ENCODE assay signal across 26 cellular contexts in the genomic region with DNA sequence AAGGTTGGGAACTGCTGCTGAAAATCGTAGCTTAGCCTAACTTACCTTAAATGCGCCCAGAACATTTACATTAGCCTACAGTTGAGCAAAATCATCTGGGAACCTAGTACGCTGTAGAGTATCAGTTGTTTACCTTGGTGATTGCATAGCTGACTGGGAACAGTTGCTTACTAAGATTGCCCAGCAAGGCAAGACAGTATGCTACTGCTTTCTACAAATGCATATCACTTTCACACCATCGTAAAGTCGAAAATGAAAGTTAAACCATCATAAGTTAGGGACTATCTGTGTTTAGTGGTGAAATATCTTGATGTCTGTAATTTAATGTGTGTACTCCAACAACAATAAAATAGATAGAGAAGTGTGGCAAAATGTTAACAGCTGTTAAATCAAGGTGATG.
"Had no signal": no experiment of that assay in that cellular context is flagged by ENCODE, and none has a peak within 500 bp of the region (broad histone marks: within the 10 kb centered on the region; RNA-seq: fewer than 3 reads in every experiment).

No MANE protein-coding gene starts in this region.

- H3K4me2 ChIP-seq: hepatocyte had no signal

- H3K4me1 ChIP-seq: adrenal gland, ascending aorta, foreskin keratinocyte, lower lobe of right lung, upper lobe of left lung had no signal

- H3K36me3 ChIP-seq: adrenal gland, ascending aorta, brain microvascular endothelial cell, lower lobe of right lung, upper lobe of left lung had no signal

- H3K27me3 ChIP-seq: adrenal gland, ascending aorta, brain microvascular endothelial cell, foreskin keratinocyte, hepatocyte, upper lobe of left lung had no signal

- DNase-seq: activated B cell treated with CpG ODN at 0.5 μM for 24 hours; activated CD4-positive, alpha-beta T cell treated with anti-CD3 and anti-CD28 coated beads for 36 hours; activated CD4-positive, alpha-beta T cell treated with anti-CD3 and anti-CD28 coated beads, Interleukin-2, amount 50 U/mL, for 4 hours; activated CD8-positive, alpha-beta memory T cell treated with anti-CD3 and anti-CD28 coated beads for 24 hours; activated CD8-positive, alpha-beta memory T cell treated with anti-CD3 and anti-CD28 coated beads, Interleukin-2, amount 50 U/mL, for 4 hours; activated naive CD4-positive, alpha-beta T cell; activated T-cell treated with anti-CD3 and anti-CD28 coated beads, Interleukin-2, amount 50 U/mL, for 24 hours; adrenal gland; brain microvascular endothelial cell; caudate nucleus; dermis blood vessel endothelial cell; effector memory CD4-positive, alpha-beta T cell; foreskin keratinocyte; glutamatergic neuron; immature natural killer cell; lower lobe of right lung; naive B cell; retina; stimulated activated CD4-positive, alpha-beta T cell treated with anti-CD3 and anti-CD28 coated beads, Interleukin-4, amount 100 ng/mL, for 1 hour; stimulated activated naive CD4-positive, alpha-beta T cell treated with Interleukin-2 at 50 U/mL for 16 hours; T1000; upper lobe of left lung had no signal

- H2AFZ ChIP-seq: hepatocyte had no signal

- H3K9me3 ChIP-seq: adrenal gland, lower lobe of right lung, upper lobe of left lung had no signal

- H3K4me3 ChIP-seq: adrenal gland, ascending aorta, hepatocyte, lower lobe of right lung, upper lobe of left lung had no signal

- H3K27ac ChIP-seq: adrenal gland, ascending aorta, brain microvascular endothelial cell, foreskin keratinocyte, hepatocyte, lower lobe of right lung, upper lobe of left lung had no signal

- H3K79me2 ChIP-seq: hepatocyte had no signal

- ATAC-seq: activated CD4-positive, alpha-beta T cell treated with anti-CD3 and anti-CD28 coated beads for 36 hours; activated T-helper 17 cell treated with anti-CD3 and anti-CD28 coated beads, Interleukin-2, amount 50 U/mL, for 72 hours; foreskin keratinocyte; left lobe of liver; lower lobe of right lung had no signal
